Comparison of ENCODE assay signal across 33 cellular contexts in the genomic region with DNA sequence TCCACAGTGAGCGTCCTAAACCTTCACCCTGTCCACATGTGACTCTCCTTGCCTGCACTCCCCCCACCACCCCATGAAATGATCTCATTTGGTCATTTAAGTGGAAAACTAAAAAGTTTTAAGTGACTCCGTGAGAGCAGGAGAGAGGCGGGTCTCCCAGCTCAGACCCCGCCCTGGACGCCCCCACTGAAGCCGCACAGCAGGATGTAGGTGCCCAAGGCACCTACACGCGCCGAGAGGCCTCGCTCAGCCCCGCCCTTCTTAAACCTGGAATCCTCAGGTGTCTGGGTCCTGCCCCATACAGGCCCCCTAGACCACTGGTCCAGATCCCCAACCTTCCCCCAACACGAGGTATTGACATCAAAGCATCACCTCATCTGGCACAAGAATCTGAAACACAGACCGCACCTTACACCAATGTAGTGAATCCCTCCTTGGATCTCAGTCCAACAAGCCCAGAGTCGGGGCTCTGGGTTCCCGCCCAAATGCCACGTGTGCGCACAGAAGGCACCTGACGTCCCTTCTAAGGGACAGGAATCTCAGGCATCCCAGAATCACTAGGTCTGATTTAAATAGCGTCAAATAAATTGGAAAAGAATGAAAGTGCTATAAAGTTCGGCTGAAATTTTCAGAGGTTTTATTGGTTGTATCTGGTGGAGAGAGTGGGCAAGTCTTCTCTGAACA. TPM values are rescaled to one million over a fixed set of nuclear protein-coding genes. Genes with fewer than 3 reads are reported as not detected.
"Had no signal": no experiment of that assay in that cellular context is flagged by ENCODE, and none has a peak within 500 bp of the region (broad histone marks: within the 10 kb centered on the region; RNA-seq: fewer than 3 reads in every experiment).

No MANE protein-coding gene starts in this region.

- H3K9me3 ChIP-seq: body of pancreas, esophagus squamous epithelium, gastroesophageal sphincter, heart right ventricle had no signal

- ATAC-seq: activated T-cell treated with anti-CD3 and anti-CD28 coated beads, Interleukin-2, amount 50 U/mL, for 72 hours; body of pancreas; effector memory CD8-positive, alpha-beta T cell; gastroesophageal sphincter; heart right ventricle; WTC11 had no signal

- DNase-seq: activated CD4-positive, alpha-beta memory T cell treated with anti-CD3 and anti-CD28 coated beads, Interleukin-2, amount 10 ng/mL, durations not matched to agents 7 days and 5 days; activated CD4-positive, alpha-beta T cell treated with anti-CD3 and anti-CD28 coated beads for 1 hour; activated CD4-positive, alpha-beta T cell treated with anti-CD3 and anti-CD28 coated beads for 4 hours; activated CD4-positive, alpha-beta T cell treated with anti-CD3 and anti-CD28 coated beads, Interleukin-2, amount 10 ng/mL, durations not matched to agents 7 days and 5 days; activated CD4-positive, alpha-beta T cell treated with anti-CD3 and anti-CD28 coated beads, Interleukin-2, amount 50 U/mL, for 4 hours; activated CD8-positive, alpha-beta memory T cell treated with anti-CD3 and anti-CD28 coated beads, Interleukin-2, amount 50 U/mL, for 48 hours; activated gamma-delta T cell treated with Interleukin-2 at 50 U/mL for 16 hours; activated naive CD4-positive, alpha-beta T cell treated with anti-CD3 and anti-CD28 coated beads, Interleukin-2, amount 50 U/mL, for 16 hours; activated naive CD4-positive, alpha-beta T cell treated with Interleukin-2 at 50 U/mL for 16 hours; activated T-cell treated with anti-CD3 and anti-CD28 coated beads for 4 hours; activated T-cell treated with anti-CD3 and anti-CD28 coated beads, Interleukin-2, amount 50 U/mL, for 24 hours; activated T-cell treated with anti-CD3 and anti-CD28 coated beads, Interleukin-2, amount 50 U/mL, for 72 hours; amygdala; aorta; body of pancreas; caudate nucleus; cortex of kidney; dermis blood vessel endothelial cell; effector CD4-positive, alpha-beta T cell; effector memory CD8-positive, alpha-beta T cell; esophagus squamous epithelium; foreskin melanocyte; heart right ventricle; T-helper 2 cell had no signal

- H3K27ac ChIP-seq: body of pancreas, epithelial cell of prostate, gastroesophageal sphincter, heart right ventricle had no signal

- H3K4me1 ChIP-seq: body of pancreas, gastroesophageal sphincter, heart right ventricle had no signal

- FAIRE-seq: colon had no signal

- H3K27me3 ChIP-seq: body of pancreas had no signal

- H3K4me3 ChIP-seq: body of pancreas, esophagus squamous epithelium, gastroesophageal sphincter, heart right ventricle had no signal

- H3K36me3 ChIP-seq: esophagus squamous epithelium, gastroesophageal sphincter, heart right ventricle had no signal

RNA-seq across cellular contexts. Expression of a gene that starts 3.5 kb away (rescaled TPM):
- total RNA-seq: activated CD4-positive, alpha-beta memory T cell treated with anti-CD3 and anti-CD28 coated beads, Interleukin-2, amount 10 ng/mL, durations not matched to agents 7 days and 5 days; activated CD4-positive, alpha-beta T cell treated with anti-CD3 and anti-CD28 coated beads, Interleukin-2, amount 10 ng/mL, durations not matched to agents 7 days and 5 days; activated T-cell treated with anti-CD3 and anti-CD28 coated beads, Interleukin-2, amount 50 U/mL, for 72 hours; aorta; body of pancreas; dermis blood vessel endothelial cell; fibroblast of lung; fibroblast of villous mesenchyme; glomerular endothelial cell; heart right ventricle; T-helper 1 cell treated with Interleukin-12 subunit alpha and Interleukin-12 subunit beta and Interleukin-4 antibody, amounts not matched to agents 30 ng/mL and 1 ng/mL, for 36 hours; WTC11 had no signal
- polyA plus RNA-seq: adipose tissue, aorta, fibroblast of lung, heart right ventricle had no signal
